Comparison of ENCODE assay signal across 14 cellular contexts in genomic region chr3:197521277-197522182, GRCh38. TPM values are rescaled to one million over a fixed set of nuclear protein-coding genes. Genes with fewer than 3 reads are reported as not detected.
DNase-seq lines count a peak whose midpoint lies in the region; ATAC-seq, FAIRE-seq and TF ChIP-seq lines count a peak whose summit lies in the region.
"Had no signal": no experiment of that assay in that cellular context is flagged by ENCODE, and none has a peak within 500 bp of the region (broad histone marks: within the 10 kb centered on the region; RNA-seq: fewer than 3 reads in every experiment).

No MANE protein-coding gene starts in this region.

- H4K20me1 ChIP-seq in HepG2 (ENCODE audit: insufficient read depth, low read length), result no peaks in the 10 kb centered on the region

- TF ChIP-seq EP300 in HepG2 (IDR thresholded peaks at IDR 0.05; ENCODE audit: low read depth in 2 of 2, low read length in 2 of 2) (no peak), HepG2 (CRISPR knock-in tag; IDR thresholded peaks at IDR 0.05; ENCODE audit: borderline replicate concordance) (no peak)

- H3K36me3 Mint-ChIP-seq in activated CD4-positive, alpha-beta T cell treated with anti-CD3 and anti-CD28 coated beads, Interleukin-2, amount 10 ng/mL, durations not matched to agents 24 days and 14 days (ENCODE audit: low read depth), result peaks cover 47% of the 10 kb centered on the region
- peaks cover 24% of the 10 kb centered on the region for H3K36me3 Mint-ChIP-seq in activated CD4-positive, alpha-beta T cell treated with anti-CD3 and anti-CD28 coated beads, Interleukin-2, amount 10 ng/mL, durations not matched to agents 7 days and 5 days (ENCODE audit: low read depth)
- H3K36me3 Mint-ChIP-seq: mesothelial cell of epicardium had no signal

- TF ChIP-seq RAD21 in HepG2 (CRISPR knock-in tag; IDR thresholded peaks at IDR 0.05), result no peak

- in situ Hi-C loops in HepG2 (cut with HindIII; ENCODE audit: extremely low pct_ligation_motif_present, low pct_unique_long_range_greater_than_20kb), result loop anchor here (25.0 kb wide), 1 partner anchor 534 kb away; no protein-coding TSS in a partner anchor

- H3K27ac Mint-ChIP-seq in activated CD4-positive, alpha-beta T cell treated with anti-CD3 and anti-CD28 coated beads, Interleukin-2, amount 10 ng/mL, durations not matched to agents 24 days and 14 days, result peak overlapping the region; percentile 17
- no peak overlapping the region for H3K27ac Mint-ChIP-seq in activated CD4-positive, alpha-beta T cell treated with anti-CD3 and anti-CD28 coated beads, Interleukin-2, amount 10 ng/mL, durations not matched to agents 7 days and 5 days
- H3K27ac Mint-ChIP-seq in stimulated activated naive CD8-positive, alpha-beta T cell treated with anti-CD3 and anti-CD28 coated beads, Interleukin-15, amount 100 ng/mL, for 72 hours, result peak overlapping the region; percentile 37 to 55
- H3K27ac Mint-ChIP-seq: mesothelial cell of epicardium had no signal

- intact Hi-C loops in activated CD4-positive, alpha-beta T cell treated with anti-CD3 and anti-CD28 coated beads, Interleukin-2, amount 10 ng/mL, durations not matched to agents 24 days and 14 days (cut with micrococcal nuclease), result no loop called here
- intact Hi-C loops in HepG2 (cut with micrococcal nuclease; ENCODE audit: unreplicated experiment), result no loop called here

- no peaks in the 10 kb centered on the region for H3K9me3 ChIP-seq in HepG2 (ENCODE audit: low read length)
- H3K9me3 ChIP-seq in effector memory CD4-positive, alpha-beta T cell (ENCODE audit: control insufficient read depth, low read length), result no peaks in the 10 kb centered on the region
- H3K9me3 ChIP-seq: heart left ventricle had no signal

- FAIRE-seq in HepG2 (lab: Jason Lieb, UNC), result no peak

- no peak overlapping the region for H3K4me3 Mint-ChIP-seq in activated CD4-positive, alpha-beta T cell treated with anti-CD3 and anti-CD28 coated beads, Interleukin-2, amount 10 ng/mL, durations not matched to agents 24 days and 14 days
- no peak overlapping the region for H3K4me3 Mint-ChIP-seq in activated CD4-positive, alpha-beta T cell treated with anti-CD3 and anti-CD28 coated beads, Interleukin-2, amount 10 ng/mL, durations not matched to agents 7 days and 5 days
- H3K4me3 Mint-ChIP-seq in stimulated activated naive CD8-positive, alpha-beta T cell treated with anti-CD3 and anti-CD28 coated beads, Interleukin-15, amount 100 ng/mL, for 72 hours, result no peak overlapping the region
- H3K4me3 Mint-ChIP-seq: mesothelial cell of epicardium had no signal

- H3K27me3 Mint-ChIP-seq in activated CD4-positive, alpha-beta T cell treated with anti-CD3 and anti-CD28 coated beads, Interleukin-2, amount 10 ng/mL, durations not matched to agents 24 days and 14 days, result no peaks in the 10 kb centered on the region
- no peaks in the 10 kb centered on the region for H3K27me3 Mint-ChIP-seq in activated CD4-positive, alpha-beta T cell treated with anti-CD3 and anti-CD28 coated beads, Interleukin-2, amount 10 ng/mL, durations not matched to agents 7 days and 5 days
- no peaks in the 10 kb centered on the region for H3K27me3 Mint-ChIP-seq in stimulated activated naive CD8-positive, alpha-beta T cell treated with anti-CD3 and anti-CD28 coated beads, Interleukin-15, amount 100 ng/mL, for 72 hours

- no TSS peak for BruUV-seq in HepG2 (replicated peaks; lab: Mats Ljungman, UMichigan)

- no peaks in the 10 kb centered on the region for H3K79me2 ChIP-seq in HepG2 (ENCODE audit: insufficient read depth, low read length)

- H3K4me3 ChIP-seq in HepG2 (replicated peaks in 1 of 3; ENCODE audit: insufficient read depth in 1 of 3, low read depth in 2 of 3, low read length in 3 of 3), result peak overlapping the region; percentile 41 to 65 (median 42)
- no peak overlapping the region for H3K4me3 ChIP-seq in effector memory CD4-positive, alpha-beta T cell (ENCODE audit: insufficient read depth, low read depth, low read length, poor library complexity, severe bottlenecking)
- H3K4me3 ChIP-seq: heart left ventricle, skin epidermis had no signal

- no peak for TF ChIP-seq CTCF in HepG2 (CRISPR knock-in tag; IDR thresholded peaks at IDR 0.05)

- POLR2A ChIA-PET in activated CD4-positive, alpha-beta T cell treated with anti-CD3 and anti-CD28 coated beads, Interleukin-2, amount 10 ng/mL, durations not matched to agents 7 days and 5 days (lab: Charles Lee), result no interaction called here
- POLR2A ChIA-PET in HepG2 (lab: Yijun Ruan, JAX), result interaction anchor here (0.8 to 1.4 kb wide), 14 partner anchors 9 to 223 kb away, joined by 3 to 12 read pairs (median 3); partner anchors contain the start of gene DLG1

- 60% methylated on average over 18 of the region's 18 CpGs for WGBS in HepG2 (ENCODE audit: low lambda C conversion rate)

- peak overlapping the region; percentile 55 for H3K9ac ChIP-seq in HepG2 (ENCODE audit: insufficient read depth, low read depth, low read length)

- CTCF ChIA-PET in activated CD4-positive, alpha-beta T cell treated with anti-CD3 and anti-CD28 coated beads, Interleukin-2, amount 10 ng/mL, durations not matched to agents 7 days and 5 days (lab: Charles Lee), result interaction anchor here (0.6 to 1.1 kb wide), 2 partner anchors 26 to 78 kb away, joined by 3 read pairs; no protein-coding TSS in a partner anchor
- CTCF ChIA-PET in HepG2 (lab: Yijun Ruan, JAX; ENCODE audit: low intra/inter-chr PET ratio, low total read pairs), result interaction anchor here (0.6 kb wide), 1 partner anchor 1299 kb away, joined by 3 read pairs; no protein-coding TSS in a partner anchor

- no peaks in the 10 kb centered on the region for H3K9me3 Mint-ChIP-seq in activated CD4-positive, alpha-beta T cell treated with anti-CD3 and anti-CD28 coated beads, Interleukin-2, amount 10 ng/mL, durations not matched to agents 24 days and 14 days
- peaks cover 3% of the 10 kb centered on the region for H3K9me3 Mint-ChIP-seq in activated CD4-positive, alpha-beta T cell treated with anti-CD3 and anti-CD28 coated beads, Interleukin-2, amount 10 ng/mL, durations not matched to agents 7 days and 5 days
- H3K9me3 Mint-ChIP-seq in stimulated activated naive CD8-positive, alpha-beta T cell treated with anti-CD3 and anti-CD28 coated beads, Interleukin-15, amount 100 ng/mL, for 72 hours, result peaks cover 6 to 7% of the 10 kb centered on the region in 2 donors
- H3K9me3 Mint-ChIP-seq: mesothelial cell of epicardium had no signal

- H2AFZ ChIP-seq in HepG2 (ENCODE audit: low read length), result no peak overlapping the region

- H3K4me2 ChIP-seq in HepG2 (ENCODE audit: low read depth, low read length), result peak overlapping the region; percentile 94

- H3K27me3 ChIP-seq in HepG2 (ENCODE audit: control insufficient read depth in 1 of 2, insufficient read depth in 2 of 2, low read length in 2 of 2), result no peaks in the 10 kb centered on the region
- no peaks in the 10 kb centered on the region for H3K27me3 ChIP-seq in effector memory CD4-positive, alpha-beta T cell (replicated peaks; ENCODE audit: control insufficient read depth, insufficient read depth, low read length, poor library complexity, severe bottlenecking)
- H3K27me3 ChIP-seq: heart left ventricle had no signal

- no peak for DNase-seq in activated CD4-positive, alpha-beta T cell treated with anti-CD3 and anti-CD28 coated beads, Interleukin-2, amount 10 ng/mL, durations not matched to agents 24 days and 14 days
- DNase-seq in activated CD4-positive, alpha-beta T cell treated with anti-CD3 and anti-CD28 coated beads, Interleukin-2, amount 10 ng/mL, durations not matched to agents 7 days and 5 days, result no peak
- no peak for DNase-seq in HepG2 (ENCODE audit: low spot score)
- no peak for DNase-seq in stimulated activated naive CD8-positive, alpha-beta T cell treated with anti-CD3 and anti-CD28 coated beads, Interleukin-15, amount 100 ng/mL, for 72 hours
- no peak for DNase-seq in cerebellar nuclear complex (lab: John Stamatoyannopoulos, UW)
- no peak for DNase-seq in effector memory CD4-positive, alpha-beta T cell
- DNase-seq: NCI-H1092; NK-92 treated with Interleukin-12 subunit alpha and Interleukin-12 subunit beta, amount 100 ng/mL, for 24 hours had no signal

- peaks cover 12% of the 10 kb centered on the region for H3K4me1 Mint-ChIP-seq in activated CD4-positive, alpha-beta T cell treated with anti-CD3 and anti-CD28 coated beads, Interleukin-2, amount 10 ng/mL, durations not matched to agents 24 days and 14 days
- H3K4me1 Mint-ChIP-seq in activated CD4-positive, alpha-beta T cell treated with anti-CD3 and anti-CD28 coated beads, Interleukin-2, amount 10 ng/mL, durations not matched to agents 7 days and 5 days, result peaks cover 8% of the 10 kb centered on the region
- H3K4me1 Mint-ChIP-seq in stimulated activated naive CD8-positive, alpha-beta T cell treated with anti-CD3 and anti-CD28 coated beads, Interleukin-15, amount 100 ng/mL, for 72 hours, result peaks cover 29% of the 10 kb centered on the region

- H3K4me1 ChIP-seq in HepG2 (ENCODE audit: insufficient read depth, low read length), result peaks cover 68% of the 10 kb centered on the region
- H3K4me1 ChIP-seq in effector memory CD4-positive, alpha-beta T cell (ENCODE audit: control insufficient read depth, insufficient read depth, low read length, poor library complexity, severe bottlenecking), result no peaks in the 10 kb centered on the region

- peaks cover 0 to 1% of the 10 kb centered on the region in 2 experiments; a peak in 2 of 5 replicates for H3K36me3 ChIP-seq in HepG2 (replicated peaks in 1 of 2; ENCODE audit: control insufficient read depth in 1 of 2, insufficient read depth in 2 of 2, low read length in 2 of 2)
- H3K36me3 ChIP-seq in effector memory CD4-positive, alpha-beta T cell (ENCODE audit: control insufficient read depth, insufficient read depth, low read length), result peaks cover 8% of the 10 kb centered on the region

- H3K27ac ChIP-seq in angular gyrus (ENCODE audit: low read depth, low read length) (peak overlapping the region; percentile 49), HepG2 (ENCODE audit: extremely low read length, insufficient read depth, low read length) (peak overlapping the region; percentile 74)
- H3K27ac ChIP-seq in effector memory CD4-positive, alpha-beta T cell (ENCODE audit: insufficient read depth, low read length, poor library complexity, severe bottlenecking), result no peak overlapping the region
- H3K27ac ChIP-seq: heart left ventricle, HL-60 had no signal

- no peak for ATAC-seq in HepG2
- ATAC-seq in stimulated activated naive CD8-positive, alpha-beta T cell treated with anti-CD3 and anti-CD28 coated beads, Interleukin-15, amount 100 ng/mL, for 72 hours, result no peak
- no peak for ATAC-seq in HG03159 (IDR thresholded peaks at IDR 0.05; ENCODE audit: unreplicated experiment)

- no peak for TF ChIP-seq POLR2A in HepG2 (IDR thresholded peaks at IDR 0.05; ENCODE audit: insufficient read depth in 1 of 2, low read depth in 2 of 2, low read length in 2 of 2)

RNA-seq across cellular contexts. Expression of gene BDH1, which starts 34.2 kb away (rescaled TPM):
- 124 and 133 TPM in 2 replicates for total RNA-seq in activated CD4-positive, alpha-beta T cell treated with anti-CD3 and anti-CD28 coated beads, Interleukin-2, amount 10 ng/mL, durations not matched to agents 24 days and 14 days
- 10 to 100 TPM; 53.6 to 58.7 TPM for total RNA-seq in activated CD4-positive, alpha-beta T cell treated with anti-CD3 and anti-CD28 coated beads, Interleukin-2, amount 10 ng/mL, durations not matched to agents 7 days and 5 days
- 21.2 and 26.9 TPM in 2 replicates for total RNA-seq in HepG2 (2016; rRNA removed; fragmentation: Illumina TruSeq; extraction: Trizol)
- 3.3 and 3.6 TPM in 2 replicates for total RNA-seq in HepG2 (2016; cell fraction: cytosol; rRNA removed; fragmentation: Illumina TruSeq; extraction: Trizol; ENCODE audit: low read depth)
- 21.4 and 23.7 TPM in 2 replicates for total RNA-seq in HepG2 (2016; cell fraction: insoluble cytoplasmic fraction; rRNA removed; fragmentation: Illumina TruSeq; extraction: Trizol)
- 5.1 and 6.3 TPM in 2 replicates for total RNA-seq in HepG2 (2016; cell fraction: membrane; rRNA removed; fragmentation: Illumina TruSeq; extraction: Trizol)
- 21.5 and 22.1 TPM in 2 replicates for total RNA-seq in HepG2 (2016; cell fraction: nucleus; rRNA removed; fragmentation: Illumina TruSeq; extraction: Trizol)
- polyA plus RNA-seq in HepG2 (2011; rRNA removed), result 71.9 and 88.5 TPM in 2 replicates
- polyA plus RNA-seq in HepG2 (2011; cell fraction: cytosol; rRNA removed), result 48.3 and 55.2 TPM in 2 replicates
- 155 and 175 TPM in 2 replicates for polyA plus RNA-seq in HepG2 (2011; cell fraction: nucleus; rRNA removed)
- 58.0 and 95.2 TPM in 2 replicates for polyA plus RNA-seq in HepG2 (2012)
- 3.2 and 4.0 TPM in 2 replicates for polyA plus RNA-seq in HepG2 (2016; cell fraction: cytosol; fragmentation: Illumina TruSeq; extraction: Trizol; ENCODE audit: low read depth)
- 25.8 and 27.9 TPM in 2 replicates for polyA plus RNA-seq in HepG2 (2016; cell fraction: insoluble cytoplasmic fraction; fragmentation: Illumina TruSeq; extraction: Trizol; ENCODE audit: low read depth)
- polyA plus RNA-seq in HepG2 (2016; cell fraction: membrane; fragmentation: Illumina TruSeq; extraction: Trizol; ENCODE audit: low read depth), result 5.6 and 5.9 TPM in 2 replicates
- 56.0 and 59.9 TPM in 2 replicates for polyA plus RNA-seq in HepG2 (2016; cell fraction: nucleus; fragmentation: Illumina TruSeq; extraction: Trizol; ENCODE audit: insufficient read depth, low read depth)
- polyA minus RNA-seq in HepG2 (2011; rRNA and poly(A)+ RNA removed; ENCODE audit: low replicate concordance), result 7.9 and 48.3 TPM in 2 replicates
- 15.6 and 18.9 TPM in 2 replicates for polyA minus RNA-seq in HepG2 (2011; cell fraction: cytosol; rRNA and poly(A)+ RNA removed)
- 54.7 and 82.6 TPM in 2 replicates for polyA minus RNA-seq in HepG2 (2011; cell fraction: nucleus; rRNA and poly(A)+ RNA removed)
